ENCODE assay signal across 16 cellular contexts in genomic region chr10:7795605-7796004, GRCh38. TPM values are rescaled to one million over a fixed set of nuclear protein-coding genes. Genes with fewer than 3 reads are reported as not detected.
DNase-seq lines count a peak whose midpoint lies in the region; ATAC-seq, FAIRE-seq and TF ChIP-seq lines count a peak whose summit lies in the region.
"Had no signal": no experiment of that assay in that cellular context is flagged by ENCODE, and none has a peak within 500 bp of the region (broad histone marks: within the 10 kb centered on the region; RNA-seq: fewer than 3 reads in every experiment).

No MANE protein-coding gene starts in this region.

- H3K4me3 ChIP-seq in gastrocnemius medialis: no peak overlapping the region
- no peak overlapping the region for H3K4me3 ChIP-seq in kidney (ENCODE audit: low read length in 2 of 2)
- H3K4me3 ChIP-seq: A549, esophagus muscularis mucosa, Peyer's patch had no signal

- H3K4me1 ChIP-seq in gastrocnemius medialis (peaks cover 62 to 67% of the 10 kb centered on the region in 2 donors), kidney (ENCODE audit: control insufficient read depth in 1 of 2, insufficient read depth in 1 of 2, low read depth in 1 of 2, low read length in 2 of 2) (peaks cover 1 to 6% of the 10 kb centered on the region in 2 donors)

- H3K27me3 ChIP-seq in gastrocnemius medialis: no peaks in the 10 kb centered on the region
- H3K27me3 ChIP-seq: esophagus muscularis mucosa, Peyer's patch had no signal

- no peaks in the 10 kb centered on the region for H3K9me3 Mint-ChIP-seq in activated CD4-positive, alpha-beta T cell treated with anti-CD3 and anti-CD28 coated beads for 36 hours (ENCODE audit: low read depth)

- no peak overlapping the region for H3K4me3 Mint-ChIP-seq in activated CD4-positive, alpha-beta T cell treated with anti-CD3 and anti-CD28 coated beads for 36 hours

- H3K36me3 ChIP-seq in gastrocnemius medialis (peaks cover 0 to 30% of the 10 kb centered on the region in 2 donors), kidney (ENCODE audit: control insufficient read depth in 1 of 2, insufficient read depth in 2 of 2, low read length in 2 of 2) (peaks cover 13 to 30% of the 10 kb centered on the region in 2 donors)

- POLR2A ChIA-PET in activated CD4-positive, alpha-beta T cell treated with anti-CD3 and anti-CD28 coated beads for 36 hours (lab: Charles Lee): no interaction called here

- no peaks in the 10 kb centered on the region for H3K27me3 Mint-ChIP-seq in activated CD4-positive, alpha-beta T cell treated with anti-CD3 and anti-CD28 coated beads for 36 hours

- peaks cover 55% of the 10 kb centered on the region for H3K36me3 Mint-ChIP-seq in activated CD4-positive, alpha-beta T cell treated with anti-CD3 and anti-CD28 coated beads for 36 hours (ENCODE audit: low read depth)

- peaks cover 61% of the 10 kb centered on the region for H3K4me1 Mint-ChIP-seq in activated CD4-positive, alpha-beta T cell treated with anti-CD3 and anti-CD28 coated beads for 36 hours

- in situ Hi-C loops in gastrocnemius medialis (cut with MboI; ENCODE audit: low sequenced_read_pairs in 4 of 4): no loop called here

- FAIRE-seq in kidney (lab: Jason Lieb, UNC): no peak
- FAIRE-seq: A549, keratinocyte had no signal

- intact Hi-C loops in activated CD4-positive, alpha-beta T cell treated with anti-CD3 and anti-CD28 coated beads for 36 hours (cut with DNase I, micrococcal nuclease): no loop called here
- intact Hi-C loops in gastrocnemius medialis (cut with DNase I; ENCODE audit: low total_unique reads): no loop called here
- intact Hi-C loops in kidney (cut with DNase I): no loop called here

- H3K9me3 ChIP-seq in gastrocnemius medialis (no peaks in the 10 kb centered on the region), kidney (ENCODE audit: control insufficient read depth in 1 of 2, low read length in 2 of 2) (no peaks in the 10 kb centered on the region)
- H3K9me3 ChIP-seq: A549, esophagus muscularis mucosa, Peyer's patch had no signal

- no peak for DNase-seq in activated CD4-positive, alpha-beta T cell treated with anti-CD3 and anti-CD28 coated beads for 36 hours
- no peak for DNase-seq in activated CD4-positive, alpha-beta T cell treated with anti-CD3 and anti-CD28 coated beads for 48 hours
- peak; percentile 62 for DNase-seq in astrocyte of the hippocampus (ENCODE audit: low read depth, low spot score)
- peak; percentile 20 for DNase-seq in hepatic stellate cell (ENCODE audit: low spot score)
- DNase-seq in gastrocnemius medialis: no peak
- no peak for DNase-seq in DMS153 (lab: John Stamatoyannopoulos, UW)
- no peak for DNase-seq in kidney
- DNase-seq in stimulated activated CD4-positive, alpha-beta T cell treated with anti-CD3 and anti-CD28 coated beads, Interleukin-15, amount 100 ng/mL, for 24 hours: no peak
- DNase-seq: occipital lobe; Peyer's patch; stimulated activated CD4-positive, alpha-beta T cell treated with anti-CD3 and anti-CD28 coated beads, Interleukin-2, amount 100 ng/mL, for 48 hours; T1000 had no signal

- H3K27ac ChIP-seq in gastrocnemius medialis (peak overlapping the region; percentile 39 to 93 (median 42)), kidney (ENCODE audit: low read depth in 2 of 2, low read length in 2 of 2) (no peak overlapping the region)
- H3K27ac ChIP-seq: A549, esophagus muscularis mucosa, Peyer's patch had no signal

- ATAC-seq in activated CD4-positive, alpha-beta T cell treated with anti-CD3 and anti-CD28 coated beads for 36 hours: peak; percentile 63
- ATAC-seq in gastrocnemius medialis: no peak
- ATAC-seq: HCT116 had no signal

- TF ChIP-seq POLR2A in gastrocnemius medialis (IDR thresholded peaks at IDR 0.05): no peak

- TF ChIP-seq CTCF in gastrocnemius medialis (IDR thresholded peaks at IDR 0.05 in 4 of 5, conservative IDR thresholded peaks at IDR 0.05 in 1 of 5) (no peak), kidney (IDR thresholded peaks at IDR 0.05; ENCODE audit: borderline replicate concordance, extremely low read depth, insufficient read depth) (no peak)

- no peak overlapping the region for H3K9ac ChIP-seq in kidney (ENCODE audit: low read length in 2 of 2)

- CTCF ChIA-PET in activated CD4-positive, alpha-beta T cell treated with anti-CD3 and anti-CD28 coated beads for 36 hours (lab: Charles Lee): interaction anchor here (1.4 to 1.9 kb wide), 2 partner anchors 18 to 270 kb away, joined by 3 to 5 read pairs; no protein-coding TSS in a partner anchor

- no peak overlapping the region for H3K27ac Mint-ChIP-seq in activated CD4-positive, alpha-beta T cell treated with anti-CD3 and anti-CD28 coated beads for 36 hours

RNA-seq across cellular contexts. Expression of gene ATP5F1C, which starts 7.6 kb away (rescaled TPM):
- total RNA-seq in activated CD4-positive, alpha-beta T cell treated with anti-CD3 and anti-CD28 coated beads for 36 hours: 100 to 1,000 TPM; 317 to 396 TPM
- total RNA-seq in gastrocnemius medialis (100 to 1,000 TPM; 317 to 429 (median 402) TPM), kidney (269 TPM)
- 695 TPM for polyA plus RNA-seq in kidney (ENCODE audit: insufficient read depth, low read depth, low replicate concordance)

RNA-seq across cellular contexts. Expression of gene KIN, which starts 7.8 kb away (rescaled TPM):
- 10 to 100 TPM; 15.0 to 15.1 TPM for total RNA-seq in activated CD4-positive, alpha-beta T cell treated with anti-CD3 and anti-CD28 coated beads for 36 hours
- 10 to 100 TPM in 1 of 4 donors, 1 to 10 TPM in 3; 1.7 to 11.4 (median 8.7) TPM for total RNA-seq in gastrocnemius medialis
- 12.9 TPM for total RNA-seq in kidney
- polyA plus RNA-seq in kidney (ENCODE audit: insufficient read depth, low read depth, low replicate concordance): 10.8 TPM

RNA-seq across cellular contexts. Expression of gene TAF3, which starts 22.7 kb away (rescaled TPM):
- 10 to 100 TPM; 12.2 to 17.7 TPM for total RNA-seq in activated CD4-positive, alpha-beta T cell treated with anti-CD3 and anti-CD28 coated beads for 36 hours
- total RNA-seq in gastrocnemius medialis: 10 to 100 TPM in 2 of 4 donors, 1 to 10 TPM in 2; 5.0 to 14.8 (median 9.6) TPM
- 8.7 TPM for total RNA-seq in kidney
- 4.0 TPM for polyA plus RNA-seq in kidney (ENCODE audit: insufficient read depth, low read depth, low replicate concordance)

Comparison
In these comparisons a context has a peak if more than half of its experiments do, and no peak if none do; other contexts are left out.
1. DNase-seq: peak in astrocyte of the hippocampus (single experiment) and hepatic stellate cell (single experiment); none in activated CD4-positive, alpha-beta T cell treated with anti-CD3 and anti-CD28 coated beads for 36 hours (single experiment), activated CD4-positive, alpha-beta T cell treated with anti-CD3 and anti-CD28 coated beads for 48 hours (single experiment), gastrocnemius medialis (0 of 2), DMS153 (single experiment), kidney (single experiment) and stimulated activated CD4-positive, alpha-beta T cell treated with anti-CD3 and anti-CD28 coated beads, Interleukin-15, amount 100 ng/mL, for 24 hours (single experiment).
2. H3K27ac ChIP-seq: peak in gastrocnemius medialis (4 of 4); none in kidney (0 of 2).